ENCODE assay signal across 1 cellular context in the genomic region with DNA sequence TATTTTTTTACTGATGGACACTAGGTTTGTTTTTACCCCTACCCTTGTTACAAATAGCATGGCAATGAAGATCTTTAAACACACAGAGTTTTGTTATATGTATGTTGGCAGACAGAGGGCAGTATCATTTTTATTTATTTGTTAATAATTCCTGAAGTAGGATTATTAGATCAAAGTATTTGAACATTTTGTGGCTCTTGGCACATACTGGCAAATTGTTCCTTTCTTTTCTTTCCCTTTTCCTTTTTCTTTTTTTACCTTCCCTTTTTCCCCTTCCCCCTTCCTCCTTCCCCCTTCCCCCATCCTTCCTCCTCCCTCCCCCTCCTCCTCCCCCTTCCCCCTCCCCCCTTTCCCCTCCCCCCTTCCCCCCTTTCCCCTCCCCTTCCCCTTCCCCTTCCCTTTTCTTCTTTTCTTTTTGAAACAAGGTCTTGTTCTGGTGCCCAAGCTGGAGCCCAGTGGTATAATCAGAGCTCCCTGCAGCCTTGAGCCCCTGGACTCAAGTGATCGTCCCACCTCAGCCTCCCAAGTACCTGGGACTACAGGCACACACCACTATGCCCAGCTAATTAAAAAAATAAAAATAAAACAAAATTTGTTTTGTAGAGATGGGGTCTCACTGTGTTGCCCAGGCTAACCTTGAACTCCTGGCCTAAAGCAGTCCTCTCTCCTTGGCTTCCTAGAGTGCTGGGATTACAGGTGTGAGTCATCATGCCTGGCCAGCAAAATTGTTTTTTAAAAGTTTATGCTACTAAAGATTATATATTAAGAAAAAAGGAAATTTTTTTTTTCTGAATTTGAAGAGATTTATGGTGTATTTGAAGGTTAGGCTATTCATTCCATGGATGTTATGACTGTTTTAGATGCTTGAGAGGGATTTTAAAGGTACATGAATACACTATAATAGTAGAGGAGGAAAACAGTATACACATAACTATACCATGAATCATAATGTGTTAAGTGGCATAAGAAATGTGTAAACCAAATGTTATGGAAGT.
TF ChIP-seq lines count a peak whose summit lies in the region.

No MANE protein-coding gene starts in this region.

TF ChIP-seq in IMR-90, 13 proteins besides CTCF, POLR2A, EP300 and RAD21:
- TF ChIP-seq RCOR1 (IDR thresholded peaks at IDR 0.05; ENCODE audit: insufficient replicate concordance, low read length) (peak; percentile 54), MAFK (IDR thresholded peaks at IDR 0.05; ENCODE audit: low read depth, low read length) (no peak), FOS (IDR thresholded peaks at IDR 0.05; ENCODE audit: low read depth, low read length) (peak; percentile 46; the same call in 1 of the 2 replicates)
